1 cellular context compared by ENCODE assay signal in genomic region chr10:95656291-95657164, GRCh38.
A peak's percentile ranks its signal among the peaks of the same experiment; 100 is the strongest.
TF ChIP-seq lines count a peak whose summit lies in the region.

Gene ALDH18A1 (minus strand): TSS chr10:95656711. CDS start chr10:95653377, 3,334 bp downstream.

TF ChIP-seq in K562, 482 proteins besides CTCF, POLR2A, EP300 and RAD21 (continued from another document and continues in another):
- TF ChIP-seq ZNF511 (CRISPR knock-in tag; IDR thresholded peaks at IDR 0.05) (no peak), TSC22D4 (tag; IDR thresholded peaks at IDR 0.05) (no peak), RBM34 (IDR thresholded peaks at IDR 0.05; ENCODE audit: borderline replicate concordance, insufficient read depth, low read length) (no peak), ZNF75A (CRISPR knock-in tag; IDR thresholded peaks at IDR 0.05) (no peak), LEF1 (IDR thresholded peaks at IDR 0.05) (no peak), ATF7 (IDR thresholded peaks at IDR 0.05) (peak; percentile 86), POLR2AphosphoS2 (IDR thresholded peaks at IDR 0.05; ENCODE audit: low read length) (no peak), ZC3H4 (CRISPR knock-in tag; IDR thresholded peaks at IDR 0.05; ENCODE audit: borderline replicate concordance) (no peak), MCM3 (IDR thresholded peaks at IDR 0.05) (no peak), NR0B1 (IDR thresholded peaks at IDR 0.05; ENCODE audit: partially characterized antibody) (no peak), TRIM25 (IDR thresholded peaks at IDR 0.05; ENCODE audit: borderline replicate concordance) (no peak), TRIM24 (IDR thresholded peaks at IDR 0.05) (no peak), POLR2G (IDR thresholded peaks at IDR 0.05; ENCODE audit: low read depth, low read length) (peak; percentile 71), GATAD2A (IDR thresholded peaks at IDR 0.05) (0 out of 2 replicates have a peak, but pooled peaks have one; percentile 28), HNRNPK (IDR thresholded peaks at IDR 0.05; ENCODE audit: low read depth, low read length, poor library complexity, severe bottlenecking) (peak; percentile 100), ILF3 (IDR thresholded peaks at IDR 0.05; ENCODE audit: borderline replicate concordance) (no peak), KDM5B (IDR thresholded peaks at IDR 0.05; ENCODE audit: insufficient replicate concordance, low read depth, low read length) (peak; percentile 36), ATF1 (CRISPR knock-in tag; IDR thresholded peaks at IDR 0.05) (no peak), ATF1 (tag; IDR thresholded peaks at IDR 0.05) (peak; percentile 78), SMARCE1 (IDR thresholded peaks at IDR 0.05) (no peak), NFIX (CRISPR knock-in tag; IDR thresholded peaks at IDR 0.05; ENCODE audit: low read depth) (no peak), CREBBP (IDR thresholded peaks at IDR 0.05; ENCODE audit: low read depth, low read length) (no peak), MGA (IDR thresholded peaks at IDR 0.05) (no peak; the same call in none of the 2 replicates), RBM22 (IDR thresholded peaks at IDR 0.05; ENCODE audit: low read depth, low read length, poor library complexity, severe bottlenecking) (no peak)
- TF ChIP-seq, protein P1, sequence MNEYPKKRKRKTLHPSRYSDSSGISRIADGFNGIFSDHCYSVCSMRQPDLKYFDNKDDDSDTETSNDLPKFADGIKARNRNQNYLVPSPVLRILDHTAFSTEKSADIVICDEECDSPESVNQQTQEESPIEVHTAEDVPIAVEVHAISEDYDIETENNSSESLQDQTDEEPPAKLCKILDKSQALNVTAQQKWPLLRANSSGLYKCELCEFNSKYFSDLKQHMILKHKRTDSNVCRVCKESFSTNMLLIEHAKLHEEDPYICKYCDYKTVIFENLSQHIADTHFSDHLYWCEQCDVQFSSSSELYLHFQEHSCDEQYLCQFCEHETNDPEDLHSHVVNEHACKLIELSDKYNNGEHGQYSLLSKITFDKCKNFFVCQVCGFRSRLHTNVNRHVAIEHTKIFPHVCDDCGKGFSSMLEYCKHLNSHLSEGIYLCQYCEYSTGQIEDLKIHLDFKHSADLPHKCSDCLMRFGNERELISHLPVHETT (CRISPR knock-in tag; conservative IDR thresholded peaks at IDR 0.05 in 1 of 2, IDR thresholded peaks at IDR 0.05 in 1 of 2): no peak
- TF ChIP-seq, protein P2, sequence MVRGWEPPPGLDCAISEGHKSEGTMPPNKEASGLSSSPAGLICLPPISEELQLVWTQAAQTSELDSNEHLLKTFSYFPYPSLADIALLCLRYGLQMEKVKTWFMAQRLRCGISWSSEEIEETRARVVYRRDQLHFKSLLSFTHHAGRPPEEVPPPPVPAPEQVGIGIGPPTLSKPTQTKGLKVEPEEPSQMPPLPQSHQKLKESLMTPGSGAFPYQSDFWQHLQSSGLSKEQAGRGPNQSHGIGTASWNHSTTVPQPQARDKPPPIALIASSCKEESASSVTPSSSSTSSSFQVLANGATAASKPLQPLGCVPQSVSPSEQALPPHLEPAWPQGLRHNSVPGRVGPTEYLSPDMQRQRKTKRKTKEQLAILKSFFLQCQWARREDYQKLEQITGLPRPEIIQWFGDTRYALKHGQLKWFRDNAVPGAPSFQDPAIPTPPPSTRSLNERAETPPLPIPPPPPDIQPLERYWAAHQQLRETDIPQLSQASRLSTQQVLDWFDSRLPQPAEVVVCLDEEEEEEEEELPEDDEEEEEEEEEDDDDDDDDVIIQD (CRISPR knock-in tag; IDR thresholded peaks at IDR 0.05): no peak
- TF ChIP-seq, protein P3, sequence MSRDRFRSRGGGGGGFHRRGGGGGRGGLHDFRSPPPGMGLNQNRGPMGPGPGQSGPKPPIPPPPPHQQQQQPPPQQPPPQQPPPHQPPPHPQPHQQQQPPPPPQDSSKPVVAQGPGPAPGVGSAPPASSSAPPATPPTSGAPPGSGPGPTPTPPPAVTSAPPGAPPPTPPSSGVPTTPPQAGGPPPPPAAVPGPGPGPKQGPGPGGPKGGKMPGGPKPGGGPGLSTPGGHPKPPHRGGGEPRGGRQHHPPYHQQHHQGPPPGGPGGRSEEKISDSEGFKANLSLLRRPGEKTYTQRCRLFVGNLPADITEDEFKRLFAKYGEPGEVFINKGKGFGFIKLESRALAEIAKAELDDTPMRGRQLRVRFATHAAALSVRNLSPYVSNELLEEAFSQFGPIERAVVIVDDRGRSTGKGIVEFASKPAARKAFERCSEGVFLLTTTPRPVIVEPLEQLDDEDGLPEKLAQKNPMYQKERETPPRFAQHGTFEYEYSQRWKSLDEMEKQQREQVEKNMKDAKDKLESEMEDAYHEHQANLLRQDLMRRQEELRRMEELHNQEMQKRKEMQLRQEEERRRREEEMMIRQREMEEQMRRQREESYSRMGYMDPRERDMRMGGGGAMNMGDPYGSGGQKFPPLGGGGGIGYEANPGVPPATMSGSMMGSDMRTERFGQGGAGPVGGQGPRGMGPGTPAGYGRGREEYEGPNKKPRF (IDR thresholded peaks at IDR 0.05; ENCODE audit: low read depth, low read length): peak; percentile 96
- TF ChIP-seq, protein P4, sequence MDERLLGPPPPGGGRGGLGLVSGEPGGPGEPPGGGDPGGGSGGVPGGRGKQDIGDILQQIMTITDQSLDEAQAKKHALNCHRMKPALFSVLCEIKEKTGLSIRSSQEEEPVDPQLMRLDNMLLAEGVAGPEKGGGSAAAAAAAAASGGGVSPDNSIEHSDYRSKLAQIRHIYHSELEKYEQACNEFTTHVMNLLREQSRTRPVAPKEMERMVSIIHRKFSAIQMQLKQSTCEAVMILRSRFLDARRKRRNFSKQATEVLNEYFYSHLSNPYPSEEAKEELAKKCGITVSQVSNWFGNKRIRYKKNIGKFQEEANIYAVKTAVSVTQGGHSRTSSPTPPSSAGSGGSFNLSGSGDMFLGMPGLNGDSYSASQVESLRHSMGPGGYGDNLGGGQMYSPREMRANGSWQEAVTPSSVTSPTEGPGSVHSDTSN (CRISPR knock-in tag; IDR thresholded peaks at IDR 0.05; ENCODE audit: low read depth): no peak
- TF ChIP-seq, protein P4 (tag; conservative IDR thresholded peaks at IDR 0.05; ENCODE audit: low read depth): no peak
- TF ChIP-seq, protein P5, sequence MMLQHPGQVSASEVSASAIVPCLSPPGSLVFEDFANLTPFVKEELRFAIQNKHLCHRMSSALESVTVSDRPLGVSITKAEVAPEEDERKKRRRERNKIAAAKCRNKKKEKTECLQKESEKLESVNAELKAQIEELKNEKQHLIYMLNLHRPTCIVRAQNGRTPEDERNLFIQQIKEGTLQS (IDR thresholded peaks at IDR 0.05): no peak
- TF ChIP-seq, protein P5 (CRISPR knock-in tag; conservative IDR thresholded peaks at IDR 0.05): no peak
- TF ChIP-seq, protein P6, sequence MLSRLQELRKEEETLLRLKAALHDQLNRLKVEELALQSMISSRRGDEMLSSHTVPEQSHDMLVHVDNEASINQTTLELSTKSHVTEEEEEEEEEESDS (CRISPR knock-in tag; IDR thresholded peaks at IDR 0.05): no peak
